ENCODE assay signal across 8 cellular contexts in the genomic region with DNA sequence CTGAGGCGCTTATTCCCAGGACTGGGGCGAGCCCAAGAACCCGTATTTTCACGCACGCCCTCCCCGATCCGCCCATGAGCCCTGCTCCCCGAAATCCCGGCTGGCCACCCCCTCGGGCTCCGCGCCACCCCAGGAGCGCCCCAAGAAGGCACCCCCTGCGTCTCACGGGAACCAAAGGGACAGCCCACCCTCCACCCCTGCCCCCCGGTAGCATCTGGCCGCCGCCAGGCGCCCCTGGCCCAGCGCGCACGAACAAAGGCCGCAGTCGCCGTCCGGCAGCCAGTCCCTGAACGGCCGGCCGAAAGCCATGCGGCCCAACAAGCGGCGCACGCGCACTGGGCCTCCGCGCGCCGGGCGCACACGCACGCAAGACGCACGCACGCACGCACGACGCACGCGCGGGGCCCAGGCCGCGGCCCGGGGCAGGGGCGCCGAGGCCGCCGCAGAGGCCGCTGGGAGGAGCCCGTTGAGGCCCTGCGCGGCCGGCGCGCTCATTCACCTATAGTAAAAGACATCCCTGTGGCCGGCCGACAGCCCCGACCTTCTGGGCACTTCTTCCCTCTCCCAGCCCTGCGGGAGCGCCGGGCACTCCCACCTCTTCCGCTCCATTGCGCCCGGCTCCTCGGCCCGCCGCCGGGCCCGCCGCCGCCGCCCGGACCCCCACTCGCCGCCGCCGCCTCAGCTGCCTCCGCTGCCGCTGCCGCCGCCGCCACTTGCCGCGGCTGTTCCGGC. TPM values are rescaled to one million over a fixed set of nuclear protein-coding genes. Genes with fewer than 3 reads are reported as not detected.
DNase-seq lines count a peak whose midpoint lies in the region; ATAC-seq and TF ChIP-seq lines count a peak whose summit lies in the region.

No MANE protein-coding gene starts in this region.

- intact Hi-C loops in colonic mucosa (cut with DNase I): no loop called here

- H3K27me3 ChIP-seq in colonic mucosa: no peaks in the 10 kb centered on the region

- H3K36me3 ChIP-seq in colonic mucosa: no peaks in the 10 kb centered on the region

- H3K4me3 ChIP-seq in AG10803 (ENCODE audit: low read length): peak overlapping the region; percentile 84
- peak overlapping the region; percentile 78 for H3K4me3 ChIP-seq in colonic mucosa

- peak overlapping the region; percentile 96 to 99 for H3K9ac ChIP-seq in colonic mucosa (ENCODE audit: low read depth in 2 of 2, low read length in 2 of 2)

- TF ChIP-seq CTCF in AG10803 (conservative IDR thresholded peaks at IDR 0.05; ENCODE audit: low read length) (no peak), colonic mucosa (IDR thresholded peaks at IDR 0.05) (no peak)

- peaks cover 10% of the 10 kb centered on the region for H3K4me1 ChIP-seq in colonic mucosa

- peak; percentile 49 for ATAC-seq in GM18873 (IDR thresholded peaks at IDR 0.05; ENCODE audit: low FRiP score, unreplicated experiment)
- ATAC-seq in HG03108 (IDR thresholded peaks at IDR 0.05; ENCODE audit: unreplicated experiment): peak; percentile 55
- ATAC-seq in left lobe of liver: peak; percentile 75

- H3K27ac ChIP-seq in colonic mucosa: peak overlapping the region; percentile 74

- DNase-seq in AG10803 (ENCODE audit: low read depth) (peak; percentile 89), NCI-H345 (lab: John Stamatoyannopoulos, UW) (peak; percentile 90), colonic mucosa (peak; percentile 83), left lobe of liver (ENCODE audit: low spot score) (peak; percentile 87)
- DNase-seq in activated CD4-positive, alpha-beta T cell treated with anti-CD3 and anti-CD28 coated beads for 48 hours: peak; percentile 87
- DNase-seq in stimulated activated CD4-positive, alpha-beta T cell treated with anti-CD3 and anti-CD28 coated beads, Interleukin-1b, Interleukin-23, amount 100 ng/mL, for 48 hours: peak; percentile 84

- H3K9me3 ChIP-seq in colonic mucosa: no peaks in the 10 kb centered on the region

RNA-seq across cellular contexts. Expression of gene MBD3, which starts 0.5 kb away (rescaled TPM):
- total RNA-seq in colonic mucosa: 100 to 1,000 TPM in 1 of 2 donors, 10 to 100 TPM in 1; 44.9 to 109 TPM
- total RNA-seq in left lobe of liver: 40.3 TPM

RNA-seq across cellular contexts. Expression of gene UQCR11, which starts 13.1 kb away (rescaled TPM):
- total RNA-seq in colonic mucosa: 100 to 1,000 TPM; 325 to 336 TPM
- total RNA-seq in left lobe of liver: 220 TPM

RNA-seq across cellular contexts. Expression of gene MEX3D, which starts 24.1 kb away (rescaled TPM):
- total RNA-seq in colonic mucosa (10 to 100 TPM; 31.9 to 54.3 TPM), left lobe of liver (11.4 TPM)

Comparison
In these comparisons a context has a peak if more than half of its experiments do, and no peak if none do; other contexts are left out.
1. Peak in every context shown above with its lines: DNase-seq, ATAC-seq, H3K4me3 ChIP-seq and H3K27ac ChIP-seq.